9 cellular contexts compared by ENCODE assay signal in genomic region chr11:112225753-112226061, GRCh38. TPM values are rescaled to one million over a fixed set of nuclear protein-coding genes. Genes with fewer than 3 reads are reported as not detected.
A peak's percentile ranks its signal among the peaks of the same experiment; 100 is the strongest.
DNase-seq lines count a peak whose midpoint lies in the region; ATAC-seq and TF ChIP-seq lines count a peak whose summit lies in the region.
"Had no signal": no experiment of that assay in that cellular context is flagged by ENCODE, and none has a peak within 500 bp of the region (broad histone marks: within the 10 kb centered on the region; RNA-seq: fewer than 3 reads in every experiment).

No MANE protein-coding gene starts in this region.

- H3K27ac ChIP-seq in testis: peak overlapping the region; percentile 92 to 95

- no peak for ATAC-seq in GM19395 (IDR thresholded peaks at IDR 0.05; ENCODE audit: unreplicated experiment)

- H3K9me3 ChIP-seq in testis: no peaks in the 10 kb centered on the region

- H3K27me3 ChIP-seq in testis: no peaks in the 10 kb centered on the region

- intact Hi-C loops in testis (cut with DNase I; ENCODE audit: low total_unique reads): no loop called here

- DNase-seq in NCI-H1092 (lab: John Stamatoyannopoulos, UW) (peak; percentile 27), NCI-H1092 treated with DMSO at 0.1 percent for 48 hours (lab: John Stamatoyannopoulos, UW) (no peak), astrocyte of the cerebellum (ENCODE audit: low read depth) (no peak), kidney tubule cell (ENCODE audit: low spot score) (peak; percentile 81), testis (no peak), SIG-M5 treated with dmso at 0.1 percent for 504 hours (lab: John Stamatoyannopoulos, UW; ENCODE audit: unreplicated experiment) (no peak)
- no peak for DNase-seq in stimulated activated CD4-positive, alpha-beta T cell treated with anti-CD3 and anti-CD28 coated beads, Interleukin-15, amount 100 ng/mL, for 24 hours

- in situ Hi-C loops in astrocyte of the cerebellum (cut with HindIII; ENCODE audit: low sequenced_read_pairs): no loop called here

- no peaks in the 10 kb centered on the region for H3K36me3 ChIP-seq in testis (ENCODE audit: low read depth, missing control alignments)

- no peak for TF ChIP-seq CTCF in astrocyte of the cerebellum (IDR thresholded peaks at IDR 0.05; ENCODE audit: low read depth, low read length, missing control alignments)
- no peak for TF ChIP-seq CTCF in testis (IDR thresholded peaks at IDR 0.05)

- WGBS in testis, 2 donors: 12 to 17% methylated on average over 8 of the region's 8 CpGs

- no peak for TF ChIP-seq POLR2A in testis (IDR thresholded peaks at IDR 0.05)

- H3K4me3 ChIP-seq in astrocyte of the cerebellum (ENCODE audit: low read depth, low read length) (peak overlapping the region; percentile 82), testis (peak overlapping the region; percentile 66 to 79)

- peaks cover 7% of the 10 kb centered on the region for H3K4me1 ChIP-seq in testis

RNA-seq across cellular contexts. Expression of gene PTS, which starts 0.5 kb away (rescaled TPM):
- 10 to 100 TPM; 30.1 to 33.9 TPM for total RNA-seq in testis
- 28.0 TPM for polyA plus RNA-seq in testis (ENCODE audit: insufficient read depth, low read depth, low replicate concordance)

RNA-seq across cellular contexts. Expression of gene PLET1, which starts 35.0 kb away (rescaled TPM):
- not detected for total RNA-seq in testis
- not detected for polyA plus RNA-seq in testis (ENCODE audit: insufficient read depth, low read depth, low replicate concordance)
- total RNA-seq: ureter had no signal

RNA-seq across cellular contexts. Expression of gene BCO2, which starts 50.4 kb away (rescaled TPM):
- total RNA-seq in testis: 10 to 100 TPM; 10.4 to 11.0 TPM
- 10.2 TPM for polyA plus RNA-seq in testis (ENCODE audit: insufficient read depth, low read depth, low replicate concordance)

RNA-seq across cellular contexts. Expression of gene TEX12, which starts 58.5 kb away (rescaled TPM):
- 10 to 100 TPM in 1 of 2 donors, 1 to 10 TPM in 1; 6.3 to 11.6 TPM for total RNA-seq in testis
- polyA plus RNA-seq in testis (ENCODE audit: insufficient read depth, low read depth, low replicate concordance): 21.8 TPM

Comparison
In these comparisons a context has a peak if more than half of its experiments do, and no peak if none do; other contexts are left out.
1. DNase-seq: peak in NCI-H1092 (single experiment) and kidney tubule cell (single experiment); none in NCI-H1092 treated with DMSO at 0.1 percent for 48 hours (single experiment), astrocyte of the cerebellum (single experiment), testis (single experiment), stimulated activated CD4-positive, alpha-beta T cell treated with anti-CD3 and anti-CD28 coated beads, Interleukin-15, amount 100 ng/mL, for 24 hours (single experiment) and SIG-M5 treated with dmso at 0.1 percent for 504 hours (single experiment).